ENCODE assay signal across 8 cellular contexts in genomic region chr10:13206546-13207443, GRCh38. TPM values are rescaled to one million over a fixed set of nuclear protein-coding genes. Genes with fewer than 3 reads are reported as not detected.
DNase-seq lines count a peak whose midpoint lies in the region; ATAC-seq and TF ChIP-seq lines count a peak whose summit lies in the region.

No MANE protein-coding gene starts in this region.

- peak; percentile 46 for TF ChIP-seq CTCF in DND-41 (IDR thresholded peaks at IDR 0.05; ENCODE audit: borderline replicate concordance, extremely low read depth, low read length, poor library complexity, severe bottlenecking)
- peak; percentile 44 for TF ChIP-seq CTCF in nephron progenitor cell (IDR thresholded peaks at IDR 0.05)

- no peak overlapping the region for H2AFZ ChIP-seq in DND-41 (ENCODE audit: low read depth, low read length)

- ATAC-seq in DND-41 (ENCODE audit: insufficient read depth, low read depth) = no peak

- H3K9ac ChIP-seq in DND-41 (ENCODE audit: low read depth, low read length) = no peak overlapping the region

- DNase-seq in DND-41 (no peak), MV-4-11 (lab: John Stamatoyannopoulos, UW) (peak; percentile 9), dermis blood vessel endothelial cell (peak; percentile 70), nephron progenitor cell (peak; percentile 13), NCI-H774 (lab: John Stamatoyannopoulos, UW) (no peak), hepatic stellate cell (ENCODE audit: low spot score) (no peak), kidney glomerular epithelial cell (lab: John Stamatoyannopoulos, UW) (no peak)
- no peak for DNase-seq in activated T-helper 2 cell treated with anti-CD3 and anti-CD28 coated beads, Interferon-gamma antibody, Interleukin-2, Interleukin-4, amounts not matched to agents 10 μg/mL and 5 μg/mL and 100 μg/mL, durations not matched to agents 14 hours and 24 hours and 36 hours (ENCODE audit: low spot score)

- peaks cover 4% of the 10 kb centered on the region for H3K27me3 Mint-ChIP-seq in nephron progenitor cell (ENCODE audit: low read depth, poor library complexity)
- no peaks in the 10 kb centered on the region for H3K27me3 Mint-ChIP-seq in activated T-helper 2 cell treated with anti-CD3 and anti-CD28 coated beads, Interferon-gamma antibody, Interleukin-2, Interleukin-4, amounts not matched to agents 10 μg/mL and 5 μg/mL and 100 μg/mL, durations not matched to agents 14 hours and 24 hours and 36 hours (ENCODE audit: low read depth)

- intact Hi-C loops in activated T-helper 2 cell treated with anti-CD3 and anti-CD28 coated beads, Interferon-gamma antibody, Interleukin-2, Interleukin-4, amounts not matched to agents 10 μg/mL and 5 μg/mL and 100 μg/mL, durations not matched to agents 14 hours and 24 hours and 36 hours (cut with micrococcal nuclease) = no loop called here

- no peaks in the 10 kb centered on the region for H3K79me2 ChIP-seq in DND-41 (ENCODE audit: insufficient read depth, low read length)

- no peaks in the 10 kb centered on the region for H3K9me3 ChIP-seq in DND-41 (ENCODE audit: insufficient read depth, low read length, severe bottlenecking)

- 0 out of 2 replicates have a peak, but pooled peaks cover 3% of the 10 kb centered on the region for H4K20me1 ChIP-seq in DND-41 (ENCODE audit: insufficient read depth, low read length)

- no peak overlapping the region for H3K27ac Mint-ChIP-seq in nephron progenitor cell
- no peak overlapping the region for H3K27ac Mint-ChIP-seq in activated T-helper 2 cell treated with anti-CD3 and anti-CD28 coated beads, Interferon-gamma antibody, Interleukin-2, Interleukin-4, amounts not matched to agents 10 μg/mL and 5 μg/mL and 100 μg/mL, durations not matched to agents 14 hours and 24 hours and 36 hours

- peaks cover 68% of the 10 kb centered on the region for H3K36me3 Mint-ChIP-seq in nephron progenitor cell (ENCODE audit: low read depth)
- peaks cover 62% of the 10 kb centered on the region for H3K36me3 Mint-ChIP-seq in activated T-helper 2 cell treated with anti-CD3 and anti-CD28 coated beads, Interferon-gamma antibody, Interleukin-2, Interleukin-4, amounts not matched to agents 10 μg/mL and 5 μg/mL and 100 μg/mL, durations not matched to agents 14 hours and 24 hours and 36 hours (ENCODE audit: low read depth)

- no peaks in the 10 kb centered on the region for H3K4me1 Mint-ChIP-seq in nephron progenitor cell
- no peaks in the 10 kb centered on the region for H3K4me1 Mint-ChIP-seq in activated T-helper 2 cell treated with anti-CD3 and anti-CD28 coated beads, Interferon-gamma antibody, Interleukin-2, Interleukin-4, amounts not matched to agents 10 μg/mL and 5 μg/mL and 100 μg/mL, durations not matched to agents 14 hours and 24 hours and 36 hours (ENCODE audit: low read depth)

- H3K4me1 ChIP-seq in DND-41 (ENCODE audit: insufficient read depth, low read length) = no peaks in the 10 kb centered on the region

- H3K9me3 Mint-ChIP-seq in nephron progenitor cell = no peaks in the 10 kb centered on the region
- H3K9me3 Mint-ChIP-seq in activated T-helper 2 cell treated with anti-CD3 and anti-CD28 coated beads, Interferon-gamma antibody, Interleukin-2, Interleukin-4, amounts not matched to agents 10 μg/mL and 5 μg/mL and 100 μg/mL, durations not matched to agents 14 hours and 24 hours and 36 hours = no peaks in the 10 kb centered on the region

- H3K27ac ChIP-seq in DND-41 (ENCODE audit: low read length) = no peak overlapping the region

- peaks cover 93% of the 10 kb centered on the region for H3K36me3 ChIP-seq in DND-41 (ENCODE audit: insufficient read depth, low read length)

- no peak overlapping the region for H3K4me2 ChIP-seq in DND-41 (ENCODE audit: insufficient read depth, low read length)

- no peaks in the 10 kb centered on the region for H3K27me3 ChIP-seq in DND-41 (ENCODE audit: insufficient read depth, low read length, poor library complexity)

- no peak overlapping the region for H3K4me3 ChIP-seq in DND-41 (ENCODE audit: low read depth in 1 of 2, low read length in 2 of 2)

- H3K4me3 Mint-ChIP-seq in nephron progenitor cell = no peak overlapping the region
- no peak overlapping the region for H3K4me3 Mint-ChIP-seq in activated T-helper 2 cell treated with anti-CD3 and anti-CD28 coated beads, Interferon-gamma antibody, Interleukin-2, Interleukin-4, amounts not matched to agents 10 μg/mL and 5 μg/mL and 100 μg/mL, durations not matched to agents 14 hours and 24 hours and 36 hours (ENCODE audit: low read depth)

RNA-seq across cellular contexts. Expression of gene UCMA, which starts 27.4 kb away (rescaled TPM):
- total RNA-seq in dermis blood vessel endothelial cell = not detected in 2 replicates
- not detected in 2 replicates for total RNA-seq in activated T-helper 2 cell treated with anti-CD3 and anti-CD28 coated beads, Interferon-gamma antibody, Interleukin-2, Interleukin-4, amounts not matched to agents 10 μg/mL and 5 μg/mL and 100 μg/mL, durations not matched to agents 14 hours and 24 hours and 36 hours

RNA-seq across cellular contexts. Expression of gene MCM10, which starts 45.4 kb away (rescaled TPM):
- total RNA-seq in dermis blood vessel endothelial cell = 6.3 and 19.5 TPM in 2 replicates
- total RNA-seq in activated T-helper 2 cell treated with anti-CD3 and anti-CD28 coated beads, Interferon-gamma antibody, Interleukin-2, Interleukin-4, amounts not matched to agents 10 μg/mL and 5 μg/mL and 100 μg/mL, durations not matched to agents 14 hours and 24 hours and 36 hours = 73.3 and 78.5 TPM in 2 replicates

Comparison
In these comparisons a context has a peak if more than half of its experiments do, and no peak if none do; other contexts are left out.
1. DNase-seq: peak in MV-4-11 (single experiment), dermis blood vessel endothelial cell (single experiment) and nephron progenitor cell (single experiment); none in DND-41 (single experiment), activated T-helper 2 cell treated with anti-CD3 and anti-CD28 coated beads, Interferon-gamma antibody, Interleukin-2, Interleukin-4, amounts not matched to agents 10 μg/mL and 5 μg/mL and 100 μg/mL, durations not matched to agents 14 hours and 24 hours and 36 hours (single experiment), NCI-H774 (single experiment), hepatic stellate cell (single experiment) and kidney glomerular epithelial cell (single experiment).